Comparison of ENCODE assay signal across 18 cellular contexts in genomic region chr16:75104836-75105235, GRCh38. TPM values are rescaled to one million over a fixed set of nuclear protein-coding genes. Genes with fewer than 3 reads are reported as not detected.
DNase-seq lines count a peak whose midpoint lies in the region; ATAC-seq and TF ChIP-seq lines count a peak whose summit lies in the region.
"Had no signal": no experiment of that assay in that cellular context is flagged by ENCODE, and none has a peak within 500 bp of the region (broad histone marks: within the 10 kb centered on the region; RNA-seq: fewer than 3 reads in every experiment).

No MANE protein-coding gene starts in this region.

- H3K36me3 Mint-ChIP-seq in T-helper 1 cell treated with Interleukin-12 subunit alpha and Interleukin-12 subunit beta and Interleukin-4 antibody, amounts not matched to agents 30 μg/mL and 1 μg/mL, for 36 hours (ENCODE audit: low read depth): peaks cover 30% of the 10 kb centered on the region

- H3K27me3 Mint-ChIP-seq in T-helper 1 cell treated with Interleukin-12 subunit alpha and Interleukin-12 subunit beta and Interleukin-4 antibody, amounts not matched to agents 30 μg/mL and 1 μg/mL, for 36 hours (ENCODE audit: low read depth): no peaks in the 10 kb centered on the region
- H3K27me3 Mint-ChIP-seq: progenitor cell of endocrine pancreas had no signal

- H3K9me3 ChIP-seq in mesodermal cell (ENCODE audit: control insufficient read depth, low read length) (no peaks in the 10 kb centered on the region), tibial artery (no peaks in the 10 kb centered on the region)
- H3K9me3 ChIP-seq: Caco-2 had no signal

- H3K4me1 Mint-ChIP-seq in T-helper 1 cell treated with Interleukin-12 subunit alpha and Interleukin-12 subunit beta and Interleukin-4 antibody, amounts not matched to agents 30 μg/mL and 1 μg/mL, for 36 hours (ENCODE audit: low read depth): peaks cover 74% of the 10 kb centered on the region

- H3K36me3 ChIP-seq in mesodermal cell (ENCODE audit: control insufficient read depth, insufficient read depth, low read length) (peaks cover 34% of the 10 kb centered on the region), tibial artery (peaks cover 0 to 5% (median 0%) of the 10 kb centered on the region in 3 donors)

- no peaks in the 10 kb centered on the region for H3K27me3 ChIP-seq in tibial artery

- no peak overlapping the region for H3K4me3 Mint-ChIP-seq in T-helper 1 cell treated with Interleukin-12 subunit alpha and Interleukin-12 subunit beta and Interleukin-4 antibody, amounts not matched to agents 30 μg/mL and 1 μg/mL, for 36 hours

- H3K27ac ChIP-seq in angular gyrus (ENCODE audit: low read depth, low read length): peak overlapping the region; percentile 57
- peak overlapping the region; percentile 59 for H3K27ac ChIP-seq in mesodermal cell (ENCODE audit: low read depth, low read length, severe bottlenecking)
- peak overlapping the region; percentile 54 to 59 for H3K27ac ChIP-seq in tibial artery

- WGBS in mesodermal cell (ENCODE audit: insufficient coverage in 2 of 2), 2 experiments: 94 to 98% methylated on average over 8 to 10 of the region's 11 CpGs

- H3K4me1 ChIP-seq in mesodermal cell (ENCODE audit: control insufficient read depth, insufficient read depth, low read length, poor library complexity, severe bottlenecking): peaks cover 40% of the 10 kb centered on the region
- peaks cover 0 to 53% (median 26%) of the 10 kb centered on the region in 4 donors for H3K4me1 ChIP-seq in tibial artery
- H3K4me1 ChIP-seq: Caco-2 had no signal

- DNase-seq in T-helper 1 cell (no peak), tibial artery (no peak), DMS53 (lab: John Stamatoyannopoulos, UW) (no peak), NCI-H774 (lab: John Stamatoyannopoulos, UW) (no peak)
- DNase-seq: activated CD4-positive, alpha-beta T cell treated with anti-CD3 and anti-CD28 coated beads for 48 hours; activated T-cell treated with anti-CD3 and anti-CD28 coated beads, Interleukin-2, amount 50 U/mL, for 72 hours; Caco-2; NCI-H187; NCI-H526; stimulated activated CD4-positive, alpha-beta T cell treated with anti-CD3 and anti-CD28 coated beads, Interleukin-2, amount 100 ng/mL, for 24 hours; stimulated activated CD8-positive, alpha-beta memory T cell treated with anti-CD3 and anti-CD28 coated beads, Interleukin-4, amount 100 ng/mL, for 48 hours; T-helper 9 cell had no signal

- ATAC-seq in GM18858 (IDR thresholded peaks at IDR 0.05; ENCODE audit: unreplicated experiment): no peak
- ATAC-seq: activated T-cell treated with anti-CD3 and anti-CD28 coated beads, Interleukin-2, amount 50 U/mL, for 72 hours; HCT116 had no signal

- H3K4me3 ChIP-seq in mesodermal cell (ENCODE audit: extremely low read depth, insufficient read depth, low read length, poor library complexity, severe bottlenecking) (no peak overlapping the region), tibial artery (no peak overlapping the region)

- TF ChIP-seq CTCF in tibial artery (IDR thresholded peaks at IDR 0.05): no peak

- intact Hi-C loops in tibial artery (cut with DNase I; ENCODE audit: low total_unique reads): loop anchor here (10.0 kb wide), 1 partner anchor 60 kb away; no protein-coding TSS in a partner anchor

- peak overlapping the region; percentile 76 for H3K27ac Mint-ChIP-seq in T-helper 1 cell treated with Interleukin-12 subunit alpha and Interleukin-12 subunit beta and Interleukin-4 antibody, amounts not matched to agents 30 μg/mL and 1 μg/mL, for 36 hours
- H3K27ac Mint-ChIP-seq: progenitor cell of endocrine pancreas had no signal

- H3K9me3 Mint-ChIP-seq in T-helper 1 cell treated with Interleukin-12 subunit alpha and Interleukin-12 subunit beta and Interleukin-4 antibody, amounts not matched to agents 30 μg/mL and 1 μg/mL, for 36 hours: no peaks in the 10 kb centered on the region
- H3K9me3 Mint-ChIP-seq: activated T-cell treated with anti-CD3 and anti-CD28 coated beads, Interleukin-2, amount 50 U/mL, for 72 hours had no signal

RNA-seq across cellular contexts. Expression of gene LDHD, which starts 11.7 kb away (rescaled TPM):
- polyA plus RNA-seq in mesodermal cell (2013, experiment 1 of 2): 0.18 TPM
- 0.46 TPM for polyA plus RNA-seq in mesodermal cell (2013, experiment 2 of 2)

RNA-seq across cellular contexts. Expression of gene ZFP1, which starts 43.5 kb away (rescaled TPM):
- 15.5 TPM for polyA plus RNA-seq in mesodermal cell (2013, experiment 1 of 2)
- 17.0 TPM for polyA plus RNA-seq in mesodermal cell (2013, experiment 2 of 2)
